Comparison of ENCODE assay signal across 18 cellular contexts in the genomic region with DNA sequence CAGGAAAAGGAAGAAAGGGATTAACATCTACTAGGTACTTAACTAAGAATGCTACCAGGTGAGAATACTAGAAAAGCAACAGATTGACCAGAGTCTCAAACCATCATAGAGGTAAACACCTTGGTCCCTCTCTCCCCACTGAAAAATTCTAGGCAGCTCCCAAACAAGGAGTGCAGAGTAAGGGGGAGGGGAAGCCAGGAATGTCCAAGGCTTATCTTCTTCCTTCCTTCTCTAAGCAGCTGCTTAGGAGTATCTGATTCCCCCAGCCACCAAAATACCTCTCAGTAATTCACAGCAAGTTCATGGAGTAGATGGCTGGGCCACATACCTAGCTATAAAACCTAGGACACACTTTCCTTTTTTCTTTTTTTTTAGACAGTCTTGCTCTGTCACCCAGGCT.
DNase-seq lines count a peak whose midpoint lies in the region; ATAC-seq, FAIRE-seq and TF ChIP-seq lines count a peak whose summit lies in the region.
"Had no signal": no experiment of that assay in that cellular context is flagged by ENCODE, and none has a peak within 500 bp of the region (broad histone marks: within the 10 kb centered on the region; RNA-seq: fewer than 3 reads in every experiment).

No MANE protein-coding gene starts in this region.

- H3F3A ChIP-seq in GM23338 (replicated peaks; ENCODE audit: low read depth), result no peaks in the 10 kb centered on the region

- TF ChIP-seq CTCF in GM23338 (conservative IDR thresholded peaks at IDR 0.05; ENCODE audit: low read depth in 2 of 2) (no peak), pancreas (IDR thresholded peaks at IDR 0.05) (no peak)

- H2AFZ ChIP-seq in GM23338, result no peak overlapping the region

- no peaks in the 10 kb centered on the region for H3K36me3 Mint-ChIP-seq in GM23338 (ENCODE audit: low read depth)
- H3K36me3 Mint-ChIP-seq: activated naive CD8-positive, alpha-beta T cell treated with anti-CD3 and anti-CD28 coated beads, Interleukin-2, amount 10 ng/mL, durations not matched to agents 7 days and 5 days had no signal

- peaks cover 38% of the 10 kb centered on the region for H3K79me2 ChIP-seq in GM23338 (replicated peaks; ENCODE audit: insufficient read depth)

- H3K27ac Mint-ChIP-seq in GM23338, result peak overlapping the region; percentile 80
- H3K27ac Mint-ChIP-seq: activated naive CD8-positive, alpha-beta T cell treated with anti-CD3 and anti-CD28 coated beads, Interleukin-2, amount 10 ng/mL, durations not matched to agents 7 days and 5 days; IgD-negative memory B cell had no signal

- no peak for FAIRE-seq in pancreas (lab: Jason Lieb, UNC)

- no peaks in the 10 kb centered on the region for H4K20me1 ChIP-seq in GM23338 (replicated peaks; ENCODE audit: insufficient read depth)

- H3K36me3 ChIP-seq in GM23338 (ENCODE audit: insufficient read depth) (no peaks in the 10 kb centered on the region), SJCRH30 (peaks cover 16% of the 10 kb centered on the region), iPS-15b (ENCODE audit: control insufficient read depth, insufficient read depth, low read length) (no peaks in the 10 kb centered on the region), pancreas (no peaks in the 10 kb centered on the region), H7 (replicated peaks; ENCODE audit: control insufficient read depth, insufficient read depth, low read length) (no peaks in the 10 kb centered on the region)
- H3K36me3 ChIP-seq: tibial nerve had no signal

- H3K4me1 ChIP-seq in GM23338 (ENCODE audit: insufficient read depth) (peaks cover 39% of the 10 kb centered on the region), SJCRH30 (peaks cover 35% of the 10 kb centered on the region), iPS-15b (ENCODE audit: control insufficient read depth, insufficient read depth, low read length) (peaks cover 14% of the 10 kb centered on the region), pancreas (peaks cover 7 to 33% (median 25%) of the 10 kb centered on the region in 3 donors)

- DNase-seq in GM23338 (ENCODE audit: low spot score) (peak; percentile 83), SJCRH30 (peak; percentile 81 to 89), pancreas (no peak), SK-N-DZ (ENCODE audit: low spot score) (no peak), H7 (no peak)
- DNase-seq in stimulated activated CD4-positive, alpha-beta T cell treated with anti-CD3 and anti-CD28 coated beads, Interleukin-4, amount 100 ng/mL, for 1 hour, result no peak
- DNase-seq: activated CD4-positive, alpha-beta T cell treated with anti-CD3 and anti-CD28 coated beads for 48 hours; activated naive CD8-positive, alpha-beta T cell treated with anti-CD3 and anti-CD28 coated beads, Interleukin-2, amount 10 ng/mL, durations not matched to agents 7 days and 5 days; activated T-cell treated with anti-CD3 and anti-CD28 coated beads, Interleukin-2, amount 50 U/mL, for 4 hours; head of caudate nucleus; NCI-H1105 treated with DMSO at 0.1 percent for 48 hours; NCI-H345; occipital lobe had no signal

- H3K9ac ChIP-seq in iPS-15b (ENCODE audit: low read depth, low read length), result no peak overlapping the region

- peak overlapping the region; percentile 85 for H3K27ac ChIP-seq in GM23338 (ENCODE audit: low read depth)
- H3K27ac ChIP-seq in SJCRH30, result peak overlapping the region; percentile 39
- H3K27ac ChIP-seq in pancreas, result no peak overlapping the region

- H3K9me3 Mint-ChIP-seq in GM23338, result no peaks in the 10 kb centered on the region
- H3K9me3 Mint-ChIP-seq: activated naive CD8-positive, alpha-beta T cell treated with anti-CD3 and anti-CD28 coated beads, Interleukin-2, amount 10 ng/mL, durations not matched to agents 7 days and 5 days; activated T-cell treated with anti-CD3 and anti-CD28 coated beads, Interleukin-2, amount 50 U/mL, for 4 hours had no signal

- H3K9me2 ChIP-seq in GM23338 (ENCODE audit: insufficient read depth), result no peaks in the 10 kb centered on the region

- ATAC-seq in GM23338 (peak; percentile 79), pancreas (peak in 3 of 4 donors; percentile 7 to 17 (median 17)), HG03439 (IDR thresholded peaks at IDR 0.05; ENCODE audit: unreplicated experiment) (no peak)
- ATAC-seq: activated T-cell treated with anti-CD3 and anti-CD28 coated beads, Interleukin-2, amount 50 U/mL, for 4 hours had no signal

- H3K4me3 ChIP-seq in GM23338 (peak overlapping the region; percentile 23; the same call in 1 of the 2 replicates), SJCRH30 (no peak overlapping the region), iPS-15b (ENCODE audit: low read depth, low read length) (peak overlapping the region; percentile 3), pancreas (no peak overlapping the region), H7 (ENCODE audit: insufficient read depth, low read depth, low read length) (no peak overlapping the region)
- H3K4me3 ChIP-seq: lung, tibial nerve had no signal

- no peaks in the 10 kb centered on the region for H3K27me3 Mint-ChIP-seq in GM23338 (ENCODE audit: insufficient read depth, low read depth, poor library complexity)
- H3K27me3 Mint-ChIP-seq: IgD-negative memory B cell had no signal

- H3K27me3 ChIP-seq in GM23338 (ENCODE audit: insufficient read depth) (no peaks in the 10 kb centered on the region), SJCRH30 (no peaks in the 10 kb centered on the region), iPS-15b (ENCODE audit: control insufficient read depth, insufficient read depth, low read length) (no peaks in the 10 kb centered on the region), pancreas (no peaks in the 10 kb centered on the region), H7 (ENCODE audit: control insufficient read depth, insufficient read depth, low read length) (no peaks in the 10 kb centered on the region)
- H3K27me3 ChIP-seq: tibial nerve had no signal

- peak overlapping the region; percentile 69 for H3K4me2 ChIP-seq in GM23338

- intact Hi-C loops in pancreas (cut with DNase I), result no loop called here

- H3K9me3 ChIP-seq in SJCRH30 (replicated peaks) (no peaks in the 10 kb centered on the region), iPS-15b (ENCODE audit: control insufficient read depth, insufficient read depth, low read length) (no peaks in the 10 kb centered on the region), pancreas (no peaks in the 10 kb centered on the region)
- H3K9me3 ChIP-seq: tibial nerve had no signal

- H3K4me1 Mint-ChIP-seq in GM23338, result peaks cover 42% of the 10 kb centered on the region
- H3K4me1 Mint-ChIP-seq: activated naive CD8-positive, alpha-beta T cell treated with anti-CD3 and anti-CD28 coated beads, Interleukin-2, amount 10 ng/mL, durations not matched to agents 7 days and 5 days; IgD-negative memory B cell had no signal

- H3K4me3 Mint-ChIP-seq in GM23338, result peak overlapping the region; percentile 30; the same call in 2 of the 3 replicates
- H3K4me3 Mint-ChIP-seq: activated naive CD8-positive, alpha-beta T cell treated with anti-CD3 and anti-CD28 coated beads, Interleukin-2, amount 10 ng/mL, durations not matched to agents 7 days and 5 days; activated T-cell treated with anti-CD3 and anti-CD28 coated beads, Interleukin-2, amount 50 U/mL, for 4 hours; IgD-negative memory B cell had no signal

TF ChIP-seq in GM23338, 12 proteins besides CTCF, POLR2A, EP300 and RAD21 (continues in another document):
- TF ChIP-seq STAT1 (IDR thresholded peaks at IDR 0.05; ENCODE audit: unreplicated experiment), result no peak

Comparison
In these comparisons a context has a peak if more than half of its experiments do, and no peak if none do; other contexts are left out.
1. DNase-seq: peak in GM23338 (single experiment) and SJCRH30 (2 of 2); none in pancreas (0 of 6), stimulated activated CD4-positive, alpha-beta T cell treated with anti-CD3 and anti-CD28 coated beads, Interleukin-4, amount 100 ng/mL, for 1 hour (single experiment), SK-N-DZ (single experiment) and H7 (single experiment).
2. H3K27ac ChIP-seq: peak in GM23338 (single experiment) and SJCRH30 (single experiment); none in pancreas (0 of 4).
3. H3K4me3 ChIP-seq: peak in GM23338 (single experiment) and iPS-15b (single experiment); none in SJCRH30 (single experiment), pancreas (0 of 4) and H7 (single experiment).